ENCODE assay signal across 1 cellular context in the genomic region with DNA sequence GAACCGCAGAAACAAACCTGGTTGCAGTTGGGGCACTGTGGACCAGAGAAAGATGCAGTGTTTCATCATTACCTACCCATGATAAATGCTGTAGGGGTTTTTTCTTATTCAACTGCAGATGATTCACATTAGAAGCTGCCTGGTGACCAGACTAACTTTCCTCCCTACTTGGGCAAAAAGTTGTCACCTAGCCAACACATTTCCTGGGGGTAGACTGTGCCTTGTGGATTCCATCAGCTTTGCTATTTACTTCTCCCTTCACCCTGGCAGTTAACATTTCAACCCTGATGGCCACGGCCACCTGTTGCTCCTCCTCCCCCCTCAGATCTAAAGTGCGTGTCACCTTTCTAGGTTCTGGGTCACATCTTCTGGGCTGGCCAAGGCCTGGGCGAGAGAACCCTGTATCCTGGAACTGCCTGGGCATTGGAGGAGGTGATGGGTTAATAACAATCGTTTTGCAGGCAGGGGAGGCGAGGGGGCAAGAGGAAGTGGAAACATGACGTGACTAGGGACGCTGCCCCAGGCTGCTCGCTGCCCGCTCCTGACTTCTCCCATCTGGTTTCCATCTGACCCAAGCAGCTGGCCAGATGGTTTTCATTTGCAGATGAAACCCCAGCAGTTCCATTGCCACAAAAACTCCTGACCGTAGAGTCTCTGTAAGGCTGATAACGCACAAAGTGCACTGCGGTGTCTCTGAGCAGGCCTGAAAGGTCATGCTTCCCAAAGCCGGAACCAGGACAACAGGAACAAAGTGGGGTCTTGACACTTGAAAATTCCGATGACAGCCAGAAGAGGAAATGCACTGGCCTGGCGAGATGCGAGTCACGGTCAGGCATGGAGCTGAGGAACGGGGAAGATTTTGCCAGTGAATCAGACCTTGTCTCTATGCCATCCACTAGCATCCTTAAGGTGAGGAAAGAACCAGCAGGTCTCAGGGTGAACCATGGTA.
TF ChIP-seq lines count a peak whose summit lies in the region.

No MANE protein-coding gene starts in this region.

TF ChIP-seq in H1, 55 proteins besides CTCF, POLR2A, EP300 and RAD21 (continued from another document):
- TF ChIP-seq CTBP2 (IDR thresholded peaks at IDR 0.05; ENCODE audit: borderline replicate concordance, insufficient read depth, insufficient read length, low read length) (no peak), CBX5 (IDR thresholded peaks at IDR 0.05; ENCODE audit: low read depth, low read length) (no peak)
TF ChIP-seq in H1: peak in this region for 0.
